In the genomic region with DNA sequence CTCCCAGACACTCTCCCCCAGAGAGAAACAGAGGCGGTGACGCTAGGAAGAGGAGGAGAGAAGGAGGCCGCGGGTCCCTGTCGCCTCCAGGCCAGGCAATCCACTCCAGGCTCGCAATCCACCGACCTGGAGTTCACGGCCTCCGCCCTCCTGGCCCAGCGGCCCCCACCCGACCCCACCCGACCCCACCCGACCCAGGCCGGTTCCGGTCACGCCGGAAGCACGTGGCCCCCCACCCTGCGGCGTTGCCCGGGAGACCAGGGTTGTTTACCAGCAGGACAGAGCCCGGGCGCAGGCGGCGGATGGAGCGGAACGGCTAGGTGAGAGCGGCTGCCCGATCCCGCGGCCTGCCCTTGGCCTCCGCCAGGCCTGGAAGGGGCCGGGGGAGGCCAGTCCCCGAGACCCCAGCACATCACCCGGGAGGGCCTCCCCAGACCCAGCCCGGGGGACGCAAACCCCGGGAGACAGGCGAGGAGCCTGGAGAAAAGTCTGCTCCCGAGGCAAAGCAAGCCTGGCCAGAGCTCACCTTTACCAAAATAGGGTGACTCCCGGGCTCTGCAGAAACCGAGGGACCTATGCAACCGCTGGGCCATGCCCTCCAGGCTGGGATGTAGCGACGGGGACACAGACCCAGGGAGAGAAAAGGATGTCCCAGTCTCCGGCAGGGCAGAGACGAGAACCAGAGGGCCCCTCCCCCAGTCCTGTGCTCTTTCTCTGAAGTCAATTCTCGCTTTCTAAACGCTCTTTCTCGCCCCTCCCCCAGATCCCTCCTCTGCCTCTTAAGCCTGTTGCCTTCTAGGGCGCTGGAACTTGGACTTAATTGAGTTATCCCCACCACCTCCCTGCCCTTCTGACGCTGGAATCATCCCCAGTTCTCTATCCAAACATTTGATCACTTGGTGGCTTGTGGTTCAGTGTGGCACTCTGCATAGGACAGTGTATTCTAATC, we compare ENCODE assay signal across 8 cellular contexts. TPM values are rescaled to one million over a fixed set of nuclear protein-coding genes. Genes with fewer than 3 reads are reported as not detected.
DNase-seq lines count a peak whose midpoint lies in the region; ATAC-seq and TF ChIP-seq lines count a peak whose summit lies in the region.

A gene with protein sequence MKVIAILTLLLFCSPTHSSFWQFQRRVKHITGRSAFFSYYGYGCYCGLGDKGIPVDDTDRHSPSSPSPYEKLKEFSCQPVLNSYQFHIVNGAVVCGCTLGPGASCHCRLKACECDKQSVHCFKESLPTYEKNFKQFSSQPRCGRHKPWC (minus strand): TSS at position 685 of the 949 bp plus-strand sequence. CDS start 9,155 bp downstream, outside the sequence.
A gene with protein sequence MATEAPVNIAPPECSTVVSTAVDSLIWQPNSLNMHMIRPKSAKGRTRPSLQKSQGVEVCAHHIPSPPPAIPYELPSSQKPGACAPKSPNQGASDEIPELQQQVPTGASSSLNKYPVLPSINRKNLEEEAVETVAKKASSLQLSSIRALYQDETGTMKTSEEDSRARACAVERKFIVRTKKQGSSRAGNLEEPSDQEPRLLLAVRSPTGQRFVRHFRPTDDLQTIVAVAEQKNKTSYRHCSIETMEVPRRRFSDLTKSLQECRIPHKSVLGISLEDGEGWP (plus strand): TSS at position 263 of the 949 bp plus-strand sequence. CDS start 4,466 bp downstream, outside the sequence.

- peak within 1 kb of the TSS; percentile 66 to 85 for H3K27ac ChIP-seq in breast epithelium
- H3K27ac ChIP-seq in right atrium auricular region: peak within 1 kb of the TSS; percentile 81 to 84

- DNase-seq in breast epithelium (ENCODE audit: low spot score in 2 of 2): peak; percentile 45 to 67
- DNase-seq in MCF 10A (ENCODE audit: unreplicated experiment): no peak
- peak; percentile 64 for DNase-seq in activated T-helper 1 cell treated with anti-CD3 and anti-CD28 coated beads, Interleukin-12 subunit alpha, Interleukin-12 subunit beta, Interleukin-2, Interleukin-4 antibody, amounts not matched to agents 30 ng/mL and 10 ng/mL and 1 ng/mL, durations not matched to agents 14 hours and 24 hours and 36 hours (ENCODE audit: low spot score)
- no peak for DNase-seq in right atrium auricular region (ENCODE audit: low spot score)
- peak; percentile 68 for DNase-seq in retina
- DNase-seq in NCI-H446 (lab: John Stamatoyannopoulos, UW): no peak

- no peaks in the 10 kb centered on the region for H3K36me3 ChIP-seq in breast epithelium
- no peaks in the 10 kb centered on the region for H3K36me3 ChIP-seq in right atrium auricular region

- H3K36me3 Mint-ChIP-seq in MCF 10A (ENCODE audit: insufficient read depth, unreplicated experiment): no peaks in the 10 kb centered on the region
- peaks cover 10% of the 10 kb centered on the region for H3K36me3 Mint-ChIP-seq in activated T-helper 1 cell treated with anti-CD3 and anti-CD28 coated beads, Interleukin-12 subunit alpha, Interleukin-12 subunit beta, Interleukin-2, Interleukin-4 antibody, amounts not matched to agents 30 ng/mL and 10 ng/mL and 1 ng/mL, durations not matched to agents 14 hours and 24 hours and 36 hours (ENCODE audit: low read depth)

- peaks cover 23% of the 10 kb centered on the region for H3K27me3 Mint-ChIP-seq in MCF 10A (ENCODE audit: insufficient read depth, unreplicated experiment)
- peaks cover 11% of the 10 kb centered on the region for H3K27me3 Mint-ChIP-seq in activated T-helper 1 cell treated with anti-CD3 and anti-CD28 coated beads, Interleukin-12 subunit alpha, Interleukin-12 subunit beta, Interleukin-2, Interleukin-4 antibody, amounts not matched to agents 30 ng/mL and 10 ng/mL and 1 ng/mL, durations not matched to agents 14 hours and 24 hours and 36 hours (ENCODE audit: insufficient read depth)

- BruUV-seq in MCF 10A (replicated peaks; lab: Mats Ljungman, UMichigan): no TSS peak

- POLR2A ChIA-PET in MCF 10A (lab: Yijun Ruan, JAX): no interaction called here

- peaks cover 0 to 8% of the 10 kb centered on the region in 2 donors for H3K4me1 ChIP-seq in breast epithelium
- H3K4me1 ChIP-seq in right atrium auricular region: peaks cover 0 to 56% of the 10 kb centered on the region in 2 donors

- H3K4me3 ChIP-seq in breast epithelium (peak within 1 kb of the TSS; percentile 40 to 72 (median 60)), right atrium auricular region (peak within 1 kb of the TSS; percentile 31 to 57)

- H3K9me3 ChIP-seq in breast epithelium: no peaks in the 10 kb centered on the region
- no peaks in the 10 kb centered on the region for H3K9me3 ChIP-seq in right atrium auricular region

- H3K9me3 Mint-ChIP-seq in MCF 10A (ENCODE audit: unreplicated experiment): no peaks in the 10 kb centered on the region
- H3K9me3 Mint-ChIP-seq in activated T-helper 1 cell treated with anti-CD3 and anti-CD28 coated beads, Interleukin-12 subunit alpha, Interleukin-12 subunit beta, Interleukin-2, Interleukin-4 antibody, amounts not matched to agents 30 ng/mL and 10 ng/mL and 1 ng/mL, durations not matched to agents 14 hours and 24 hours and 36 hours: no peaks in the 10 kb centered on the region

- intact Hi-C loops in breast epithelium (cut with DNase I; ENCODE audit: low total_unique reads): no loop called here
- intact Hi-C loops in MCF 10A (cut with micrococcal nuclease): no loop called here
- intact Hi-C loops in activated T-helper 1 cell treated with anti-CD3 and anti-CD28 coated beads, Interleukin-12 subunit alpha, Interleukin-12 subunit beta, Interleukin-2, Interleukin-4 antibody, amounts not matched to agents 30 ng/mL and 10 ng/mL and 1 ng/mL, durations not matched to agents 14 hours and 24 hours and 36 hours (cut with micrococcal nuclease): loop anchor here (1.0 to 10.0 kb wide), 8 partner anchors 9 to 1234 kb away; partner anchors contain the start of gene PINK1

- no peak for ATAC-seq in GM18907 (IDR thresholded peaks at IDR 0.05; ENCODE audit: unreplicated experiment)
- ATAC-seq in GM21390 (IDR thresholded peaks at IDR 0.05; ENCODE audit: unreplicated experiment): no peak

- peaks cover 13% of the 10 kb centered on the region for H3K4me1 Mint-ChIP-seq in MCF 10A (ENCODE audit: insufficient read depth, unreplicated experiment)
- peaks cover 63% of the 10 kb centered on the region for H3K4me1 Mint-ChIP-seq in activated T-helper 1 cell treated with anti-CD3 and anti-CD28 coated beads, Interleukin-12 subunit alpha, Interleukin-12 subunit beta, Interleukin-2, Interleukin-4 antibody, amounts not matched to agents 30 ng/mL and 10 ng/mL and 1 ng/mL, durations not matched to agents 14 hours and 24 hours and 36 hours (ENCODE audit: low read depth)

- CTCF ChIA-PET in MCF 10A (lab: Yijun Ruan, JAX): interaction anchor here (0.7 kb wide), 1 partner anchor 24 kb away, joined by 4 read pairs; no protein-coding TSS in a partner anchor

- H3K27me3 ChIP-seq in breast epithelium (no peaks in the 10 kb centered on the region), right atrium auricular region (no peaks in the 10 kb centered on the region)

- TF ChIP-seq CTCF in breast epithelium (IDR thresholded peaks at IDR 0.05) (no peak), MCF 10A (IDR thresholded peaks at IDR 0.05; ENCODE audit: unreplicated experiment) (no peak), right atrium auricular region (IDR thresholded peaks at IDR 0.05) (no peak)

- H3K27ac Mint-ChIP-seq in MCF 10A (ENCODE audit: low read depth, unreplicated experiment): no peak within 1 kb of the TSS
- peak within 1 kb of the TSS; percentile 90 for H3K27ac Mint-ChIP-seq in activated T-helper 1 cell treated with anti-CD3 and anti-CD28 coated beads, Interleukin-12 subunit alpha, Interleukin-12 subunit beta, Interleukin-2, Interleukin-4 antibody, amounts not matched to agents 30 ng/mL and 10 ng/mL and 1 ng/mL, durations not matched to agents 14 hours and 24 hours and 36 hours

- no peak within 1 kb of the TSS for H3K4me3 Mint-ChIP-seq in MCF 10A (ENCODE audit: unreplicated experiment)
- H3K4me3 Mint-ChIP-seq in activated T-helper 1 cell treated with anti-CD3 and anti-CD28 coated beads, Interleukin-12 subunit alpha, Interleukin-12 subunit beta, Interleukin-2, Interleukin-4 antibody, amounts not matched to agents 30 ng/mL and 10 ng/mL and 1 ng/mL, durations not matched to agents 14 hours and 24 hours and 36 hours: peak within 1 kb of the TSS; percentile 86

- TF ChIP-seq POLR2A in breast epithelium (IDR thresholded peaks at IDR 0.05): no peak

RNA-seq across cellular contexts. Expression of the first gene that starts in this region (rescaled TPM):
- total RNA-seq in breast epithelium (under 1 TPM in 1 of 3 donors, not detected in 2; 0.33 TPM), MCF 10A (2022) (not detected in 2 replicates), right atrium auricular region (not detected)
- 0.44 and 0.65 TPM in 2 replicates for total RNA-seq in activated T-helper 1 cell treated with anti-CD3 and anti-CD28 coated beads, Interleukin-12 subunit alpha, Interleukin-12 subunit beta, Interleukin-2, Interleukin-4 antibody, amounts not matched to agents 30 ng/mL and 10 ng/mL and 1 ng/mL, durations not matched to agents 14 hours and 24 hours and 36 hours

RNA-seq across cellular contexts. Expression of the second gene that starts in this region (rescaled TPM):
- 1 to 10 TPM; 1.3 to 6.6 (median 4.9) TPM for total RNA-seq in breast epithelium
- not detected in 2 replicates for total RNA-seq in MCF 10A (2022)
- 2.5 and 2.9 TPM in 2 replicates for total RNA-seq in activated T-helper 1 cell treated with anti-CD3 and anti-CD28 coated beads, Interleukin-12 subunit alpha, Interleukin-12 subunit beta, Interleukin-2, Interleukin-4 antibody, amounts not matched to agents 30 ng/mL and 10 ng/mL and 1 ng/mL, durations not matched to agents 14 hours and 24 hours and 36 hours
- total RNA-seq in right atrium auricular region: 1 to 10 TPM; 2.7 to 7.3 TPM

Comparison
In these comparisons a context has a peak if more than half of its experiments do, and no peak if none do; other contexts are left out.
1. DNase-seq: peak in breast epithelium (2 of 2), activated T-helper 1 cell treated with anti-CD3 and anti-CD28 coated beads, Interleukin-12 subunit alpha, Interleukin-12 subunit beta, Interleukin-2, Interleukin-4 antibody, amounts not matched to agents 30 ng/mL and 10 ng/mL and 1 ng/mL, durations not matched to agents 14 hours and 24 hours and 36 hours (single experiment) and retina (single experiment); none in MCF 10A (single experiment), right atrium auricular region (single experiment) and NCI-H446 (0 of 2).